10 cellular contexts compared by ENCODE assay signal in genomic region chr13:74910399-74910798, GRCh38.
"Had no signal": no experiment of that assay in that cellular context is flagged by ENCODE, and none has a peak within 500 bp of the region (broad histone marks: within the 10 kb centered on the region; RNA-seq: fewer than 3 reads in every experiment).

No MANE protein-coding gene starts in this region.

- H3K36me3 ChIP-seq: HAP-1 had no signal

- H3K4me1 Mint-ChIP-seq: GM23338, IgD-negative memory B cell had no signal

- H3K36me3 Mint-ChIP-seq: IgD-negative memory B cell had no signal

- H3K27ac ChIP-seq: HL-60 had no signal

- H3K9me3 Mint-ChIP-seq: GM23338, HFFc6, IgD-negative memory B cell had no signal

- H3K4me3 ChIP-seq: GM23338, HAP-1 had no signal

- H3K4me2 ChIP-seq: GM23338 had no signal

- H3K27me3 Mint-ChIP-seq: IgD-negative memory B cell had no signal

- DNase-seq: HFFc6, KBM-7 had no signal

- H3K9me3 ChIP-seq: HAP-1 had no signal

- H2AFZ ChIP-seq: GM23338 had no signal

- ATAC-seq: GM23338, HCT116, HepG2 had no signal

- H3K27ac Mint-ChIP-seq: GM23338, HFFc6, IgD-negative memory B cell had no signal

- FAIRE-seq: H1, H54, HepG2 had no signal

- H3K4me3 Mint-ChIP-seq: GM23338, HFFc6, IgD-negative memory B cell had no signal
